8 cellular contexts compared by ENCODE assay signal in the genomic region with DNA sequence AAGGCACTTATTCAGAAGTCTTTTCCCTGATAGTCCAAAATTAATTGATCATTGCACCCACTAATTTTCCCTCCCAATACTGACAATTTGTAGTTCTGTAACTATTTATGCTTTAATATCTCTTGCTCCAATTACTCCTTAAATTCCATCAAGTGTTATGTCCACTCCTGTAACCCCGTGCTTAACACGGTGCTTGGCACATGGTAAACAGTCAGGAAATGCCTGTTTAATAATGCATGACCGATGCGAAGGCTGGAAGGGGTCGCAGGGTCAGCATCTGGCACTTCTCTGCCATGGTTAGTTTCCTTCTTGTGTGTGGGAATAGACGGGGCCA. TPM values are rescaled to one million over a fixed set of nuclear protein-coding genes. Genes with fewer than 3 reads are reported as not detected.
DNase-seq lines count a peak whose midpoint lies in the region; ATAC-seq and TF ChIP-seq lines count a peak whose summit lies in the region.

No MANE protein-coding gene starts in this region.

- H3K27ac ChIP-seq in Karpas-422 (ENCODE audit: low read length), result peak overlapping the region; percentile 73

- peaks cover 8% of the 10 kb centered on the region; the same call in 1 of the 2 replicates for H3K9me2 ChIP-seq in Karpas-422 (replicated peaks; ENCODE audit: insufficient read depth, low read length)

- intact Hi-C loops in dendritic cell treated with granulocyte-macrophage colony-stimulating factor and Interleukin-4, amounts not matched to agents 40 ng/mL and 50 ng/mL, for 4 days (cut with micrococcal nuclease), result no loop called here

- no peaks in the 10 kb centered on the region for H3K9me3 Mint-ChIP-seq in dendritic cell treated with granulocyte-macrophage colony-stimulating factor and Interleukin-4, amounts not matched to agents 40 ng/mL and 50 ng/mL, for 4 days
- H3K9me3 Mint-ChIP-seq in naive thymus-derived CD8-positive, alpha-beta T cell, result peaks cover 0 to 23% (median 11%) of the 10 kb centered on the region in 9 donors

- peak overlapping the region; percentile 76 for H3K9ac ChIP-seq in Karpas-422 (ENCODE audit: low read length)

- H3K4me3 ChIP-seq in BE2C (ENCODE audit: low read depth, low read length) (peak overlapping the region; percentile 94), Karpas-422 (ENCODE audit: low read length) (peak overlapping the region; percentile 97)

- peak overlapping the region; percentile 99 for H3K4me3 Mint-ChIP-seq in dendritic cell treated with granulocyte-macrophage colony-stimulating factor and Interleukin-4, amounts not matched to agents 40 ng/mL and 50 ng/mL, for 4 days
- H3K4me3 Mint-ChIP-seq in naive thymus-derived CD8-positive, alpha-beta T cell, result peak overlapping the region; percentile 87 to 95 (median 92)

- H3K4me1 ChIP-seq in BE2C (peaks cover 2% of the 10 kb centered on the region; the same call in 1 of the 2 replicates), Karpas-422 (ENCODE audit: low read length) (peaks cover 27% of the 10 kb centered on the region)

- DNase-seq in BE2C, result no peak
- DNase-seq in Karpas-422, result no peak
- no peak for DNase-seq in naive thymus-derived CD8-positive, alpha-beta T cell
- no peak for DNase-seq in UCSD-AML1 (lab: John Stamatoyannopoulos, UW; ENCODE audit: unreplicated experiment)
- no peak for DNase-seq in NCI-H146 (lab: John Stamatoyannopoulos, UW)
- no peak for DNase-seq in LoVo (ENCODE audit: low spot score)
- DNase-seq in GM19240 (ENCODE audit: insufficient read length, low spot score), result no peak

- no peak for ATAC-seq in naive thymus-derived CD8-positive, alpha-beta T cell

- H3K36me3 Mint-ChIP-seq in dendritic cell treated with granulocyte-macrophage colony-stimulating factor and Interleukin-4, amounts not matched to agents 40 ng/mL and 50 ng/mL, for 4 days (ENCODE audit: low read depth), result peaks cover 11% of the 10 kb centered on the region
- H3K36me3 Mint-ChIP-seq in naive thymus-derived CD8-positive, alpha-beta T cell, result peaks cover 2 to 9% (median 6%) of the 10 kb centered on the region in 3 donors

- POLR2A ChIA-PET in naive thymus-derived CD8-positive, alpha-beta T cell (lab: Charles Lee), result interaction anchor here (0.7 to 1.9 kb wide), 7 partner anchors 10 to 817 kb away, joined by 3 to 8 read pairs (median 6); partner anchors contain the start of genes FAM162A, HACD2, HSPBAP1 and PDIA5

- H2AFZ ChIP-seq in Karpas-422 (ENCODE audit: low read length), result peak overlapping the region; percentile 93

- H3K36me3 ChIP-seq in BE2C (no peaks in the 10 kb centered on the region), Karpas-422 (ENCODE audit: insufficient read depth, low read length) (no peaks in the 10 kb centered on the region)

- TF ChIP-seq CTCF in BE2C (IDR thresholded peaks at IDR 0.05; ENCODE audit: low read depth, low read length), result no peak

- H3K9me3 ChIP-seq in BE2C (no peaks in the 10 kb centered on the region), Karpas-422 (ENCODE audit: low read length) (no peaks in the 10 kb centered on the region)

- H3K27ac Mint-ChIP-seq in dendritic cell treated with granulocyte-macrophage colony-stimulating factor and Interleukin-4, amounts not matched to agents 40 ng/mL and 50 ng/mL, for 4 days, result peak overlapping the region; percentile 95
- peak overlapping the region; percentile 97 to 100 (median 99) for H3K27ac Mint-ChIP-seq in naive thymus-derived CD8-positive, alpha-beta T cell

- H3K4me1 Mint-ChIP-seq in dendritic cell treated with granulocyte-macrophage colony-stimulating factor and Interleukin-4, amounts not matched to agents 40 ng/mL and 50 ng/mL, for 4 days (ENCODE audit: low read depth), result peaks cover 16% of the 10 kb centered on the region
- peaks cover 6 to 30% (median 23%) of the 10 kb centered on the region in 4 donors for H3K4me1 Mint-ChIP-seq in naive thymus-derived CD8-positive, alpha-beta T cell

- H3K27me3 ChIP-seq in BE2C, result no peaks in the 10 kb centered on the region
- H3K27me3 ChIP-seq in Karpas-422 (ENCODE audit: low read length), result no peaks in the 10 kb centered on the region

- no peaks in the 10 kb centered on the region for H4K20me1 ChIP-seq in Karpas-422 (ENCODE audit: insufficient read depth, low read depth, low read length)

- no peaks in the 10 kb centered on the region for H3K27me3 Mint-ChIP-seq in dendritic cell treated with granulocyte-macrophage colony-stimulating factor and Interleukin-4, amounts not matched to agents 40 ng/mL and 50 ng/mL, for 4 days
- peaks cover 0 to 5% (median 0%) of the 10 kb centered on the region in 5 donors for H3K27me3 Mint-ChIP-seq in naive thymus-derived CD8-positive, alpha-beta T cell

- H3K4me2 ChIP-seq in Karpas-422 (ENCODE audit: low read depth, low read length, poor library complexity, severe bottlenecking), result peak overlapping the region; percentile 87

- H3K79me2 ChIP-seq in Karpas-422 (ENCODE audit: low read length), result peaks cover 47% of the 10 kb centered on the region

RNA-seq across cellular contexts. Expression of gene SEC22A, which starts 0.6 kb away (rescaled TPM):
- polyA plus RNA-seq in BE2C (2012; ENCODE audit: insufficient read depth, insufficient read length, low read depth), result 22.8 TPM
- 15.8 and 46.3 TPM in 2 replicates for total RNA-seq in Karpas-422 (2014; rRNA removed; shearing (Covaris generic); ENCODE audit: low replicate concordance)
- total RNA-seq in naive thymus-derived CD8-positive, alpha-beta T cell, result 10 to 100 TPM; 19.5 to 19.8 TPM
- 10 to 100 TPM in 2 of 3 donors, 1 to 10 TPM in 1; 6.7 to 12.7 (median 12.0) TPM for polyA plus RNA-seq in naive thymus-derived CD8-positive, alpha-beta T cell
